In the genomic region with DNA sequence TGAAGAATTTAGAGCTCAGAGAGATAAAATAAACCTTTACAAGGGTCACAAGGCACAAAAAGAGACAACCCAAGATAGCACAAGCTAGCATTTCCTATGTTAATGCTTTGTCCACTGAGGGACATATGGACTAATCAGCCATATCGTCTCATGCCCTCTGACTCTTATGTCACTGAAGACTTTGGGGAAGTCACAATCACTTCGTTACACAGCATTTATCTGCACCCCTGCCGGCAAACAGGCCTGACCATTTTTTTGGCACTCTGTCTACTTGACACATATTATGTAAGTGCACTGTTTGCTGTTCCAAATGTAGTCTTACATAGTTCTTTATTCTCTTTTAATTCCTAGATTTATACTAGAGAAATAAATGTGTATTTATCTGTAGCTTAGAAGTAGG, we compare ENCODE assay signal across 17 cellular contexts. TPM values are rescaled to one million over a fixed set of nuclear protein-coding genes. Genes with fewer than 3 reads are reported as not detected.
DNase-seq lines count a peak whose midpoint lies in the region; ATAC-seq and TF ChIP-seq lines count a peak whose summit lies in the region.
"Had no signal": no experiment of that assay in that cellular context is flagged by ENCODE, and none has a peak within 500 bp of the region (broad histone marks: within the 10 kb centered on the region; RNA-seq: fewer than 3 reads in every experiment).

No MANE protein-coding gene starts in this region.

- H2AFZ ChIP-seq in Loucy (ENCODE audit: low read length): peak overlapping the region; percentile 17; the same call in 1 of the 2 replicates

- peaks cover 63% of the 10 kb centered on the region for H3K4me1 ChIP-seq in Loucy (ENCODE audit: insufficient read depth, low read length, poor library complexity, severe bottlenecking)
- H3K4me1 ChIP-seq in left lung: no peaks in the 10 kb centered on the region
- H3K4me1 ChIP-seq in stomach smooth muscle (ENCODE audit: control insufficient read depth, insufficient read depth, low read length): peaks cover 9% of the 10 kb centered on the region
- H3K4me1 ChIP-seq: breast epithelium had no signal

- peak; percentile 72 for DNase-seq in SKM-1 treated with dmso at 0.1 percent for 144 hours (lab: John Stamatoyannopoulos, UW; ENCODE audit: unreplicated experiment)
- DNase-seq in left lung: no peak
- DNase-seq in stimulated activated CD4-positive, alpha-beta T cell treated with anti-CD3 and anti-CD28 coated beads, Interleukin-15, amount 100 ng/mL, for 24 hours: no peak
- no peak for DNase-seq in activated CD4-positive, alpha-beta T cell treated with anti-CD3 and anti-CD28 coated beads, Interleukin-2, amount 50 U/mL, for 1 hour
- DNase-seq: activated CD8-positive, alpha-beta T cell treated with anti-CD3 and anti-CD28 coated beads, Interleukin-2, amount 10 ng/mL, durations not matched to agents 7 days and 5 days; activated naive CD4-positive, alpha-beta T cell; activated T-cell treated with anti-CD3 and anti-CD28 coated beads, Interleukin-2, amount 50 U/mL, for 24 hours; endodermal cell; midbrain; NCI-H345 had no signal

- H3K9me3 ChIP-seq in Loucy (ENCODE audit: insufficient read depth, low read depth, low read length): no peaks in the 10 kb centered on the region
- no peaks in the 10 kb centered on the region for H3K9me3 ChIP-seq in left lung
- no peaks in the 10 kb centered on the region for H3K9me3 ChIP-seq in stomach smooth muscle (ENCODE audit: control insufficient read depth in 2 of 2, low read length in 2 of 2)
- H3K9me3 ChIP-seq: breast epithelium, SK-N-SH had no signal

- intact Hi-C loops in left lung (cut with DNase I): no loop called here

- ATAC-seq in left lung (peak; percentile 46), GM18517 (IDR thresholded peaks at IDR 0.05; ENCODE audit: unreplicated experiment) (no peak)
- ATAC-seq: activated CD8-positive, alpha-beta T cell treated with anti-CD3 and anti-CD28 coated beads, Interleukin-2, amount 10 ng/mL, durations not matched to agents 7 days and 5 days had no signal

- H3K79me2 ChIP-seq in Loucy (ENCODE audit: insufficient read depth, low read length): no peaks in the 10 kb centered on the region

- H3K27ac ChIP-seq in left lung: no peak overlapping the region
- H3K27ac ChIP-seq in stomach smooth muscle (ENCODE audit: low read length): peak overlapping the region; percentile 24
- H3K27ac ChIP-seq: breast epithelium, KMS-11 had no signal

- H3K27me3 ChIP-seq in Loucy (ENCODE audit: insufficient read depth, low read length, poor library complexity, severe bottlenecking): no peaks in the 10 kb centered on the region
- H3K27me3 ChIP-seq in left lung: no peaks in the 10 kb centered on the region
- no peaks in the 10 kb centered on the region for H3K27me3 ChIP-seq in stomach smooth muscle (ENCODE audit: control insufficient read depth in 1 of 2, insufficient read depth in 2 of 2, low read length in 2 of 2)
- H3K27me3 ChIP-seq: breast epithelium had no signal

- peak overlapping the region; percentile 84 for H3K4me2 ChIP-seq in Loucy (ENCODE audit: low read depth, low read length, poor library complexity, severe bottlenecking)
- H3K4me2 ChIP-seq: KMS-11, SK-N-SH had no signal

- H3K36me3 ChIP-seq in Loucy (ENCODE audit: insufficient read depth, low read length) (no peaks in the 10 kb centered on the region), left lung (no peaks in the 10 kb centered on the region), stomach smooth muscle (ENCODE audit: control insufficient read depth in 2 of 2, insufficient read depth in 2 of 2, low read length in 2 of 2) (no peaks in the 10 kb centered on the region)
- H3K36me3 ChIP-seq: breast epithelium had no signal

- TF ChIP-seq CTCF in Loucy (conservative IDR thresholded peaks at IDR 0.05; ENCODE audit: low read length): no peak
- no peak for TF ChIP-seq CTCF in left lung (IDR thresholded peaks at IDR 0.05)

- H3K4me3 ChIP-seq in Loucy (ENCODE audit: low read length, poor library complexity, severe bottlenecking) (peak overlapping the region; percentile 62), left lung (no peak overlapping the region), stomach smooth muscle (ENCODE audit: low read length in 2 of 2) (no peak overlapping the region)
- H3K4me3 ChIP-seq: breast epithelium, coronary artery had no signal

- no peaks in the 10 kb centered on the region for H4K20me1 ChIP-seq in Loucy (ENCODE audit: insufficient read depth, low read length, poor library complexity, severe bottlenecking)

- H3K9ac ChIP-seq in Loucy (ENCODE audit: low read depth, low read length, poor library complexity, severe bottlenecking) (peak overlapping the region; percentile 70), stomach smooth muscle (ENCODE audit: low read length in 2 of 2) (peak overlapping the region in 1 of 2 donors; percentile 10)
- H3K9ac ChIP-seq: KMS-11, SK-N-SH had no signal

- H3F3A ChIP-seq in Loucy (ENCODE audit: low read depth): peaks cover 10% of the 10 kb centered on the region; the same call in 1 of the 2 replicates

- no peaks in the 10 kb centered on the region for H3K9me2 ChIP-seq in Loucy (replicated peaks; ENCODE audit: low read depth, low read length)
- H3K9me2 ChIP-seq: SK-N-SH had no signal

RNA-seq across cellular contexts. Expression of gene BNC2, which starts 13.9 kb away (rescaled TPM):
- total RNA-seq in left lung: 10 to 100 TPM; 16.4 to 19.3 TPM
- total RNA-seq: activated CD8-positive, alpha-beta T cell treated with anti-CD3 and anti-CD28 coated beads, Interleukin-2, amount 10 ng/mL, durations not matched to agents 7 days and 5 days had no signal
